ENCODE assay signal across 2 cellular contexts in the genomic region with DNA sequence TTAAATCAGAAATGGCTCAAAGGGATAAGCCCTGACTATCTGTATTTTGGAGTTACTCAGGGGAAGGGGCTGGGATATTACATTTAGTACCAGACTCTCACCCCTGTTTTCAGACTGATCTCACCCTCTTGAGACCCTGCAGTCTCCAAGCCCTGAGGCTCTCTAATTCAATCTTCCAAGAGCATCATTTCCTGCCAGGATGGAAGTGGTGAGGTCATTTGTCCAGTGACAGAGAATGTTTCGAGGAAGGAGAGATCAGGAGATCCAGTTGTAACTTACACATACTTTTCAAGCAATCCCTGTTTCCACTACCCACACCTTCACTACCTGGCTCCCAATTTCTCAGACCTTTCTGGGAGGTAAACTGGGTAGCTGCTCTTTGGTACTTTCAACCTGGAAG.
A peak's percentile ranks its signal among the peaks of the same experiment; 100 is the strongest.
TF ChIP-seq lines count a peak whose summit lies in the region.

No MANE protein-coding gene starts in this region.

TF ChIP-seq in IMR-90, 13 proteins besides CTCF, POLR2A, EP300 and RAD21:
- no peak for TF ChIP-seq CHD1 (IDR thresholded peaks at IDR 0.05; ENCODE audit: low read depth, low read length)
- TF ChIP-seq CEBPB (IDR thresholded peaks at IDR 0.05; ENCODE audit: low read depth, low read length): no peak
- TF ChIP-seq FOS (IDR thresholded peaks at IDR 0.05; ENCODE audit: low read depth, low read length): no peak
- no peak for TF ChIP-seq RCOR1 (IDR thresholded peaks at IDR 0.05; ENCODE audit: insufficient replicate concordance, low read length)
- no peak for TF ChIP-seq SMC3 (IDR thresholded peaks at IDR 0.05; ENCODE audit: low read depth, low read length)
- TF ChIP-seq, protein P1, sequence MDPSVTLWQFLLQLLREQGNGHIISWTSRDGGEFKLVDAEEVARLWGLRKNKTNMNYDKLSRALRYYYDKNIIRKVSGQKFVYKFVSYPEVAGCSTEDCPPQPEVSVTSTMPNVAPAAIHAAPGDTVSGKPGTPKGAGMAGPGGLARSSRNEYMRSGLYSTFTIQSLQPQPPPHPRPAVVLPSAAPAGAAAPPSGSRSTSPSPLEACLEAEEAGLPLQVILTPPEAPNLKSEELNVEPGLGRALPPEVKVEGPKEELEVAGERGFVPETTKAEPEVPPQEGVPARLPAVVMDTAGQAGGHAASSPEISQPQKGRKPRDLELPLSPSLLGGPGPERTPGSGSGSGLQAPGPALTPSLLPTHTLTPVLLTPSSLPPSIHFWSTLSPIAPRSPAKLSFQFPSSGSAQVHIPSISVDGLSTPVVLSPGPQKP (IDR thresholded peaks at IDR 0.05; ENCODE audit: borderline replicate concordance, low read depth, low read length): no peak
- TF ChIP-seq NFE2L2 (IDR thresholded peaks at IDR 0.05; ENCODE audit: low read depth, low read length): no peak
- TF ChIP-seq, protein P2, sequence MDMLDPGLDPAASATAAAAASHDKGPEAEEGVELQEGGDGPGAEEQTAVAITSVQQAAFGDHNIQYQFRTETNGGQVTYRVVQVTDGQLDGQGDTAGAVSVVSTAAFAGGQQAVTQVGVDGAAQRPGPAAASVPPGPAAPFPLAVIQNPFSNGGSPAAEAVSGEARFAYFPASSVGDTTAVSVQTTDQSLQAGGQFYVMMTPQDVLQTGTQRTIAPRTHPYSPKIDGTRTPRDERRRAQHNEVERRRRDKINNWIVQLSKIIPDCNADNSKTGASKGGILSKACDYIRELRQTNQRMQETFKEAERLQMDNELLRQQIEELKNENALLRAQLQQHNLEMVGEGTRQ (IDR thresholded peaks at IDR 0.05; ENCODE audit: low read depth, low read length): no peak
- no peak for TF ChIP-seq MAZ (IDR thresholded peaks at IDR 0.05; ENCODE audit: borderline replicate concordance, low read depth, low read length)
- no peak for TF ChIP-seq MAFK (IDR thresholded peaks at IDR 0.05; ENCODE audit: low read depth, low read length)
- TF ChIP-seq MXI1 (IDR thresholded peaks at IDR 0.05; ENCODE audit: borderline replicate concordance, low read depth, low read length): no peak
- no peak for TF ChIP-seq RFX5 (IDR thresholded peaks at IDR 0.05; ENCODE audit: low read depth, low read length)

TF ChIP-seq in endothelial cell of umbilical vein, 7 proteins besides CTCF, POLR2A, EP300 and RAD21:
- TF ChIP-seq MYC (IDR thresholded peaks at IDR 0.05; ENCODE audit: low read depth, low read length): no peak
- peak; percentile 32 for TF ChIP-seq JUN (IDR thresholded peaks at IDR 0.05; ENCODE audit: borderline replicate concordance, insufficient read depth, insufficient read length, low read depth)
